27 cellular contexts compared by ENCODE assay signal in the genomic region with DNA sequence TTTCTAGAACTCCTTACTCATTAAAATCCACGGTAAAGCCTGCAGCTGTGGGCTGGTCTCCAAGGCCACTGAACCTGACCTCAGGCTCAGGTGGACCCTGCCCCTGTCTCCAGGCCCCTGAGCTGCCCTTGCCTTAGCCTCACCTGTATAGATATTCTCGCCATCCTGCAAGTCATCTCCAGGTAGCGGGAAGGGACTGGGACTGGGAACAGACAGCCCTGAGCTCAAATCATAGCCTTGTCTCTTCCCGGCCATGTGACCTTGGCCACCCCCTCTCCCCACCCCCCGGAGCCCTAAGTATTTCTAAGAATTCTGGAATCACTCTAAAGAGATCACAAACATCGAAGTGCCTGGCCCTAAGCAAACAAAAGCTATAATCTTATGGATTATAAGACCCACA.
"Had no signal": no experiment of that assay in that cellular context is flagged by ENCODE, and none has a peak within 500 bp of the region (broad histone marks: within the 10 kb centered on the region; RNA-seq: fewer than 3 reads in every experiment).

No MANE protein-coding gene starts in this region.

- ATAC-seq: foreskin keratinocyte; heart right ventricle; left colon; lower lobe of right lung; naive thymus-derived CD8-positive, alpha-beta T cell; sciatic nerve; stimulated activated naive B cell treated with anti-CD40 and anti-IgM and Interleukin-4, amounts not matched to agents 10 μg/mL and 1 μg/mL and 100 μg/mL, for 72 hours had no signal

- H3K4me1 Mint-ChIP-seq: endodermal cell had no signal

- H3K4me3 ChIP-seq: colonic mucosa, esophagus muscularis mucosa, heart right ventricle, lower lobe of right lung, right atrium auricular region, skin epidermis, thoracic aorta, tibial nerve, upper lobe of left lung had no signal

- DNase-seq: colonic mucosa; effector CD8-positive, alpha-beta T cell; endodermal cell; foreskin keratinocyte; glutamatergic neuron; hippocampal formation; left colon; left ventricle myocardium superior; lower lobe of right lung; naive thymus-derived CD8-positive, alpha-beta T cell; nephron progenitor cell; stimulated activated CD4-positive, alpha-beta T cell treated with anti-CD3 and anti-CD28 coated beads, Interleukin-15, amount 100 ng/mL, for 24 hours; stimulated activated CD4-positive, alpha-beta T cell treated with anti-CD3 and anti-CD28 coated beads, Interleukin-2, amount 100 ng/mL, for 48 hours; stimulated activated naive B cell treated with anti-CD40 and anti-IgM and Interleukin-4, amounts not matched to agents 10 μg/mL and 1 μg/mL and 100 μg/mL, for 72 hours; upper lobe of left lung had no signal

- H3K27ac ChIP-seq: colonic mucosa, epithelial cell of prostate, esophagus muscularis mucosa, foreskin keratinocyte, lower lobe of right lung, parathyroid adenoma, skin epidermis, thoracic aorta, tibial nerve, upper lobe of left lung had no signal

- H3K9me3 Mint-ChIP-seq: dendritic cell treated with granulocyte-macrophage colony-stimulating factor and Interleukin-4, amounts not matched to agents 40 ng/mL and 50 ng/mL, for 4 days had no signal

- H3K4me1 ChIP-seq: colonic mucosa, foreskin keratinocyte, parathyroid adenoma had no signal

- H3K36me3 ChIP-seq: colonic mucosa, esophagus muscularis mucosa, heart right ventricle, lower lobe of right lung, right atrium auricular region, thoracic aorta, tibial nerve, upper lobe of left lung had no signal

- H3K27ac Mint-ChIP-seq: dendritic cell treated with granulocyte-macrophage colony-stimulating factor and Interleukin-4, amounts not matched to agents 40 ng/mL and 50 ng/mL, for 4 days; endodermal cell; naive thymus-derived CD8-positive, alpha-beta T cell; nephron progenitor cell; progenitor cell of endocrine pancreas; stimulated activated naive B cell treated with anti-CD40 and anti-IgM and Interleukin-4, amounts not matched to agents 10 μg/mL and 1 μg/mL and 100 μg/mL, for 72 hours; stimulated activated naive CD8-positive, alpha-beta T cell treated with anti-CD3 and anti-CD28 coated beads, Interleukin-15, Interleukin-2, amounts not matched to agents 100 ng/mL and 50 ng/mL, for 24 hours had no signal

- H3K4me3 Mint-ChIP-seq: dendritic cell treated with granulocyte-macrophage colony-stimulating factor and Interleukin-4, amounts not matched to agents 40 ng/mL and 50 ng/mL, for 4 days; endodermal cell; naive thymus-derived CD8-positive, alpha-beta T cell; nephron progenitor cell; stimulated activated naive CD8-positive, alpha-beta T cell treated with anti-CD3 and anti-CD28 coated beads, Interleukin-15, Interleukin-2, amounts not matched to agents 100 ng/mL and 50 ng/mL, for 24 hours had no signal

- H3K27me3 ChIP-seq: colonic mucosa, esophagus muscularis mucosa, right atrium auricular region, upper lobe of left lung had no signal

- H3K9me3 ChIP-seq: colonic mucosa, esophagus muscularis mucosa, lower lobe of right lung, right atrium auricular region, thoracic aorta, upper lobe of left lung had no signal
